8 cellular contexts compared by ENCODE assay signal in the genomic region with DNA sequence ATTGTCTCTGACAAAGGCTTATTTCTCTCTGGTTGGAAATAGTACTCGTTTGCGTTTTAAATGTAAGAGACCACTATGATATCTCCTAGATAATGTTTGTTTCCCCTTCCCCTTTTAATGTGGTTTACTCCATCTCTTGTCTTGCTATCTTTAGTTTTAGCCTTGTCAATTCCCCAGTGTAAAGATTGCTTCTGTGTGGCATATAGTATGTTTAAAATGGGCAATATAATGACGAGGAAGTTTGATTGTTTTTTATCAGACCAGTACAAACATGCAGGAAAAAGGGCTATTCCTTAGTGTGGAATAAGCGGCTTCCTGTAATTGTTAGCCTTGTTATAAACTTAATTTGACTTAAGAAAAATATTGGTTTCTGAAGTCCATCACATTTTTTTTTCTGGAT. TPM values are rescaled to one million over a fixed set of nuclear protein-coding genes. Genes with fewer than 3 reads are reported as not detected.
DNase-seq lines count a peak whose midpoint lies in the region; ATAC-seq and TF ChIP-seq lines count a peak whose summit lies in the region.

No MANE protein-coding gene starts in this region.

- no peak for DNase-seq in left ventricle myocardium inferior
- no peak for DNase-seq in left ventricle myocardium superior
- no peak for DNase-seq in brain microvascular endothelial cell
- no peak for DNase-seq in aorta
- no peak for DNase-seq in activated CD4-positive, CD25-positive, alpha-beta regulatory T cell treated with anti-CD3 and anti-CD28 coated beads, Interleukin-2, amount 50 U/mL, for 72 hours
- no peak for DNase-seq in NCI-H526 (lab: John Stamatoyannopoulos, UW)
- no peak for DNase-seq in NCI-H510A treated with DMSO at 0.1 percent for 48 hours (lab: John Stamatoyannopoulos, UW)

- 17 to 27% methylated on average over 1 to 2 of the region's 4 CpGs for WGBS in mesodermal cell (ENCODE audit: insufficient coverage in 2 of 2), 2 experiments
- WGBS in aorta, 2 donors = 16 to 21% methylated on average over 4 of the region's 4 CpGs

- H3K36me3 ChIP-seq in left ventricle myocardium inferior = no peaks in the 10 kb centered on the region
- H3K36me3 ChIP-seq in brain microvascular endothelial cell (replicated peaks) = peaks cover 3% of the 10 kb centered on the region
- peaks cover 8% of the 10 kb centered on the region for H3K36me3 ChIP-seq in mesodermal cell (ENCODE audit: control insufficient read depth, insufficient read depth, low read length)
- no peaks in the 10 kb centered on the region for H3K36me3 ChIP-seq in aorta (ENCODE audit: control insufficient read depth in 1 of 2, insufficient read depth in 2 of 2, low read length in 1 of 2)

- TF ChIP-seq CTCF in left ventricle myocardium inferior (IDR thresholded peaks at IDR 0.05; ENCODE audit: borderline replicate concordance) (no peak), brain microvascular endothelial cell (IDR thresholded peaks at IDR 0.05; ENCODE audit: low read depth, low read length, missing control alignments) (no peak)

- H3K4me1 ChIP-seq in left ventricle myocardium inferior (peaks cover 80% of the 10 kb centered on the region), mesodermal cell (ENCODE audit: control insufficient read depth, insufficient read depth, low read length, poor library complexity, severe bottlenecking) (peaks cover 21% of the 10 kb centered on the region), aorta (ENCODE audit: control insufficient read depth in 1 of 2, insufficient read depth in 2 of 2, low read length in 2 of 2) (peaks cover 3% of the 10 kb centered on the region in 2 donors)

- peak overlapping the region; percentile 91 for H3K4me3 ChIP-seq in left ventricle myocardium inferior
- peak overlapping the region; percentile 42 for H3K4me3 ChIP-seq in brain microvascular endothelial cell (ENCODE audit: low read depth, low read length)
- H3K4me3 ChIP-seq in mesodermal cell (ENCODE audit: extremely low read depth, insufficient read depth, low read length, poor library complexity, severe bottlenecking) = peak overlapping the region; percentile 97
- H3K4me3 ChIP-seq in aorta (ENCODE audit: low read length in 2 of 2) = peak overlapping the region; percentile 29 to 50

- H3K9me3 ChIP-seq in left ventricle myocardium inferior (replicated peaks) = no peaks in the 10 kb centered on the region
- no peaks in the 10 kb centered on the region for H3K9me3 ChIP-seq in mesodermal cell (ENCODE audit: control insufficient read depth, low read length)
- H3K9me3 ChIP-seq in aorta (ENCODE audit: control insufficient read depth, low read length) = no peaks in the 10 kb centered on the region

- ATAC-seq in left ventricle myocardium superior (no peak), aorta (ENCODE audit: low FRiP score) (no peak)

- intact Hi-C loops in left ventricle myocardium inferior (cut with micrococcal nuclease) = loop anchor here (5.0 kb wide), 1 partner anchor 235 kb away; no protein-coding TSS in a partner anchor
- intact Hi-C loops in left ventricle myocardium superior (cut with micrococcal nuclease) = loop anchor here (5.0 kb wide), 2 partner anchors 235 to 690 kb away; no protein-coding TSS in a partner anchor
- intact Hi-C loops in aorta (cut with DNase I) = loop anchor here (10.0 kb wide), 4 partner anchors 117 to 693 kb away; partner anchors contain the start of genes PACRG (in 1 of the 2) and PRKN (in 1 of the 2)

- peak overlapping the region; percentile 99 for H3K27ac ChIP-seq in left ventricle myocardium inferior (replicated peaks)
- H3K27ac ChIP-seq in brain microvascular endothelial cell = peak overlapping the region; percentile 27
- H3K27ac ChIP-seq in mesodermal cell (ENCODE audit: low read depth, low read length, severe bottlenecking) = peak overlapping the region; percentile 55
- no peak overlapping the region for H3K27ac ChIP-seq in aorta (ENCODE audit: low read depth in 1 of 2, low read length in 2 of 2)

- H3K27me3 ChIP-seq in left ventricle myocardium inferior (ENCODE audit: low read depth) (no peaks in the 10 kb centered on the region), brain microvascular endothelial cell (replicated peaks) (no peaks in the 10 kb centered on the region), aorta (ENCODE audit: control insufficient read depth in 1 of 2, insufficient read depth in 2 of 2, low read length in 1 of 2) (no peaks in the 10 kb centered on the region)

- in situ Hi-C loops in brain microvascular endothelial cell (cut with HindIII; ENCODE audit: low pct_ligation_motif_present, low sequenced_read_pairs) = loop anchor here (25.0 kb wide), 2 partner anchors 230 to 555 kb away; no protein-coding TSS in a partner anchor

RNA-seq across cellular contexts. Expression of gene QKI, which starts 3.1 kb away (rescaled TPM):
- total RNA-seq in left ventricle myocardium inferior = 449 TPM
- 502 TPM for total RNA-seq in left ventricle myocardium superior
- polyA plus RNA-seq in mesodermal cell (2013, experiment 1 of 2) = 192 TPM
- 196 TPM for polyA plus RNA-seq in mesodermal cell (2013, experiment 2 of 2)
- total RNA-seq in aorta = 100 to 1,000 TPM; 149 to 213 TPM
- polyA plus RNA-seq in aorta = 10 to 100 TPM; 27.1 to 30.1 TPM

Comparison
In these comparisons a context has a peak if more than half of its experiments do, and no peak if none do; other contexts are left out.
1. H3K27ac ChIP-seq: peak in left ventricle myocardium inferior (single experiment), brain microvascular endothelial cell (single experiment) and mesodermal cell (single experiment); none in aorta (0 of 2).
2. H3K4me3 ChIP-seq: peak in every context shown above with its lines; median percentile 97 in mesodermal cell; 91 in left ventricle myocardium inferior; 42 in brain microvascular endothelial cell; 40 in aorta.